ENCODE assay signal across 1 cellular context in genomic region chr3:98680723-98681122, GRCh38.
TF ChIP-seq lines count a peak whose summit lies in the region.

No MANE protein-coding gene starts in this region.

TF ChIP-seq in HCT116, 20 proteins besides CTCF, POLR2A, EP300 and RAD21 (continued from another document):
- no peak for TF ChIP-seq ZBTB33 (IDR thresholded peaks at IDR 0.05; ENCODE audit: extremely low read depth, insufficient replicate concordance, low read length)
- TF ChIP-seq CBX3 (IDR thresholded peaks at IDR 0.05; ENCODE audit: low read depth), result peak; percentile 97
- TF ChIP-seq SRF (IDR thresholded peaks at IDR 0.05; ENCODE audit: low read depth), result peak; percentile 83
- no peak for TF ChIP-seq ZNF274 (IDR thresholded peaks at IDR 0.05; ENCODE audit: low read depth, low read length)
- no peak for TF ChIP-seq ELF1 (IDR thresholded peaks at IDR 0.05; ENCODE audit: borderline replicate concordance, low read depth)
- TF ChIP-seq POLR2AphosphoS5 (IDR thresholded peaks at IDR 0.05; ENCODE audit: low read depth, low read length), result no peak
- peak; percentile 27; the same call in 1 of the 2 replicates for TF ChIP-seq MAX (IDR thresholded peaks at IDR 0.05)
- TF ChIP-seq YY1 (IDR thresholded peaks at IDR 0.05; ENCODE audit: extremely low read depth, insufficient replicate concordance, low read depth, low read length), result no peak
- no peak for TF ChIP-seq EZH2phosphoT487 (IDR thresholded peaks at IDR 0.05; ENCODE audit: borderline replicate concordance)
- TF ChIP-seq EZH2 (IDR thresholded peaks at IDR 0.05), result no peak
- peak; percentile 96 for TF ChIP-seq JUND (IDR thresholded peaks at IDR 0.05)
- 0 out of 2 replicates have a peak, but pooled peaks have one; percentile 47 for TF ChIP-seq EGR1 (IDR thresholded peaks at IDR 0.05; ENCODE audit: low read depth)
- no peak for TF ChIP-seq REST (IDR thresholded peaks at IDR 0.05; ENCODE audit: low read depth)
- TF ChIP-seq SP1 (IDR thresholded peaks at IDR 0.05; ENCODE audit: low read depth), result peak; percentile 84
- no peak for TF ChIP-seq ATF3 (IDR thresholded peaks at IDR 0.05)
- peak; percentile 53; the same call in 1 of the 2 replicates for TF ChIP-seq SIN3A (IDR thresholded peaks at IDR 0.05; ENCODE audit: low read depth)
